8 cellular contexts compared by ENCODE assay signal in the genomic region with DNA sequence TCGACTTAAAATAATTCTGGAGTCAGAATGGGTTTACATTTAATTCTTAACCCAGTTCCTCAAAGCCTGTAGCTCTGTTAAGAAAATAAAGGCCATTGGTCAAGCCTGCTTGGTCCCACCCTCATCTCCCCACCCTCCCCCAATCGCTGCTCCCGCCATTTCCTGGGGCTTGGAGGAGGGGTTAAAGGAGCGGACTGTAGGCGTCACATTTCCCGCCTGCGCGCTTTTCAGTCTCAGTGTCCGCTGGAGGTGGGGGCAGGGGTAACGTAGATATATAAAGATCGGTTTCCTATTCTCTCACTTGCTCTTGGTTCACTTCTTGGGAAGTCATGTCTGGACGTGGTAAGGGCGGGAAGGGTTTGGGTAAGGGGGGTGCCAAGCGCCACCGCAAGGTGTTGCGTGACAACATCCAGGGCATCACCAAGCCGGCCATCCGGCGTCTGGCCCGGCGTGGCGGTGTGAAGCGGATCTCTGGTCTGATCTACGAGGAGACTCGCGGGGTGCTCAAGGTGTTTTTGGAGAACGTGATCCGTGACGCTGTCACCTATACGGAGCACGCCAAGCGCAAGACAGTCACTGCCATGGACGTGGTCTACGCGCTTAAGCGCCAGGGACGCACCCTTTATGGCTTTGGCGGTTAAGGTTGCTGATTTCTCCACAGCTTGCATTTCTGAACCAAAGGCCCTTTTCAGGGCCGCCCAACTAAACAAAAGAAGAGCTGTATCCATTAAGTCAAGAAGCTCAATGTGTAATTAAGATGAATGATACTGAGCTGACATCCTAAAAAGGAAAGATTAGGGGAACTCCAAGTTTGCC. TPM values are rescaled to one million over a fixed set of nuclear protein-coding genes. Genes with fewer than 3 reads are reported as not detected.
DNase-seq lines count a peak whose midpoint lies in the region; ATAC-seq and TF ChIP-seq lines count a peak whose summit lies in the region.

No MANE protein-coding gene starts in this region.

- H3K27ac Mint-ChIP-seq in activated naive CD8-positive, alpha-beta T cell = peak overlapping the region; percentile 99

- H3K27ac ChIP-seq in ovary = peak overlapping the region; percentile 80 to 97
- peak overlapping the region; percentile 93 to 99 (median 98) for H3K27ac ChIP-seq in transverse colon

- ATAC-seq in HG02642 (IDR thresholded peaks at IDR 0.05; ENCODE audit: poor library complexity, unreplicated experiment) = peak; percentile 65

- peaks cover 43% of the 10 kb centered on the region for H3K4me1 Mint-ChIP-seq in activated naive CD8-positive, alpha-beta T cell (ENCODE audit: low read depth)

- DNase-seq in GM10266 (ENCODE audit: extremely low spot score) (peak; percentile 88), NCI-H1105 treated with DMSO at 0.1 percent for 48 hours (lab: John Stamatoyannopoulos, UW) (peak; percentile 97), SKM-1 (lab: John Stamatoyannopoulos, UW; ENCODE audit: unreplicated experiment) (peak; percentile 95), head of caudate nucleus (peak; percentile 68 to 94 (median 85)), ovary (peak; percentile 92 to 97 (median 94)), transverse colon (peak; percentile 96)

- TF ChIP-seq EP300 in ovary (IDR thresholded peaks at IDR 0.05) (peak; percentile 50), transverse colon (IDR thresholded peaks at IDR 0.05; ENCODE audit: low read depth) (no peak)

- H3K36me3 Mint-ChIP-seq in activated naive CD8-positive, alpha-beta T cell = no peaks in the 10 kb centered on the region

- in situ Hi-C loops in transverse colon (cut with MboI; ENCODE audit: low pct_ligation_motif_present in 1 of 4, low pct_unique_long_range_greater_than_20kb in 1 of 4, low sequenced_read_pairs in 3 of 4) = loop anchor here in 1 of 4 donors (10.0 kb wide), 1 partner anchor 183 kb away; a partner anchor contains a TSS

- peak overlapping the region; percentile 93 for H3K4me3 Mint-ChIP-seq in activated naive CD8-positive, alpha-beta T cell

- H3K27me3 Mint-ChIP-seq in activated naive CD8-positive, alpha-beta T cell = no peaks in the 10 kb centered on the region

- intact Hi-C loops in head of caudate nucleus (cut with DNase I) = no loop called here
- intact Hi-C loops in ovary (cut with DNase I) = loop anchor here in 3 of 4 donors (10.0 kb wide), 3 partner anchors 173 to 1793 kb away; a partner anchor contains a TSS
- intact Hi-C loops in transverse colon (cut with DNase I; ENCODE audit: low total_unique reads) = no loop called here

- H3K4me1 ChIP-seq in ovary (ENCODE audit: insufficient read depth) (peaks cover 4% of the 10 kb centered on the region), transverse colon (peaks cover 0 to 18% (median 13%) of the 10 kb centered on the region in 4 donors)

- WGBS in ovary, 3 donors = 0 to 1% (median 0%) methylated on average over 39 of the region's 39 CpGs
- 0 to 1% methylated on average over 1 to 39 of the region's 39 CpGs for WGBS in transverse colon (ENCODE audit: low coverage in 1 of 2), 2 donors

- peak overlapping the region; percentile 94 for H3K4me3 ChIP-seq in ovary
- H3K4me3 ChIP-seq in transverse colon = peak overlapping the region; percentile 48 to 68 (median 58)

- H3K27me3 ChIP-seq in ovary (no peaks in the 10 kb centered on the region), transverse colon (no peaks in the 10 kb centered on the region)

- no peaks in the 10 kb centered on the region for H3K9me3 Mint-ChIP-seq in activated naive CD8-positive, alpha-beta T cell (ENCODE audit: low read depth)

- no peaks in the 10 kb centered on the region for H3K36me3 ChIP-seq in ovary
- H3K36me3 ChIP-seq in transverse colon = no peaks in the 10 kb centered on the region

- TF ChIP-seq POLR2A in ovary (IDR thresholded peaks at IDR 0.05) = peak; percentile 90
- TF ChIP-seq POLR2A in transverse colon (IDR thresholded peaks at IDR 0.05) = peak; percentile 90

- no peak for TF ChIP-seq CTCF in GM10266 (IDR thresholded peaks at IDR 0.05; ENCODE audit: control insufficient read depth, insufficient read depth, low read depth, missing control alignments)
- peak in 1 of 3 donors; percentile 20 for TF ChIP-seq CTCF in ovary (IDR thresholded peaks at IDR 0.05)
- peak in 1 of 5 experiments; percentile 39 for TF ChIP-seq CTCF in transverse colon (IDR thresholded peaks at IDR 0.05)

- H3K9me3 ChIP-seq in ovary (no peaks in the 10 kb centered on the region), transverse colon (no peaks in the 10 kb centered on the region)

RNA-seq across cellular contexts. Expression of gene TRIM38, which starts 59.0 kb away (rescaled TPM):
- total RNA-seq in ovary (1 to 10 TPM; 4.6 to 8.3 (median 6.4) TPM), transverse colon (10 to 100 TPM in 2 of 4 donors, 1 to 10 TPM in 2; 9.4 to 14.4 (median 9.9) TPM)
- polyA plus RNA-seq in ovary = 10 to 100 TPM in 1 of 2 donors, 1 to 10 TPM in 1; 3.8 to 10.3 TPM

Comparison
In these comparisons a context has a peak if more than half of its experiments do, and no peak if none do; other contexts are left out.
1. Peak in every context shown above with its lines: DNase-seq, ATAC-seq, H3K4me3 ChIP-seq and H3K27ac ChIP-seq.
2. intact Hi-C loops: an anchor here in ovary (10.0 kb wide); none called in head of caudate nucleus and transverse colon.